In the genomic region with DNA sequence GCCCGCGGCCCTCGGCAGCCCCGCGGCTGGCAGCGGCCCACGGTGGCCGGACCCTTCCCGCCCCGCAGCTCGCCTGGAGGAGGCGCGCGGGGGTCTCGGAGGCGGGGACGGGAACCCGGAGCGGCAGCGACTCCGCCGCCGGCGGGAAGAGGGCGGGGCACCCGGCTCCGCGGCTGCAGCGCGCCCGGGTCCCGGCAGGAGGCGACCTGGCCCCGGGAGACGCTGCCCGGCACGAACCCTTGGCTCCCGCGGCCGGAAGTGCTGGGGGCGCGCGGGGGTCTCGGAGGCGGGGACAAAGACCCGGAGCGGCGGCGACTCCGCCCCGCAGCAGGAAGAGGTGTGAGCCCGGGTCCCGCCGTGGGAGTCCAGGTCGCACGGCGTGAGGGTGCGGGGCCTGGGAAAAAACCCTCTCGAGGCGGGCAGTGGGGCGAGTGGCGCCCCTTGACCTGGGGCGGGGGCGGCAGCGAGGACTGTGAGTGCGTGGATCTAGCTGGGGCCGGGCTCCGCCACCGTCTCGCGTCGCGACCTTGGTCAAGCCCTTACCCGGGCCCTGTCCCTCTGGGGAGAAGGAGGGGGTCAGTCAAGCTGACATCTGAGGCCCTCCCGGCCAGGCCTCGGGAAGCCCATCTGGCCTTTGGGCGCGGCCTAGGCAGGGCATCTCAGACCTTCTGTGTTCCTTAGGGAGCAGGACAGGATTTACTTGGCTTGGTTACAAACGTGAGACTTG, we compare ENCODE assay signal across 8 cellular contexts. TPM values are rescaled to one million over a fixed set of nuclear protein-coding genes. Genes with fewer than 3 reads are reported as not detected.
A peak's percentile ranks its signal among the peaks of the same experiment; 100 is the strongest.
DNase-seq lines count a peak whose midpoint lies in the region; ATAC-seq, FAIRE-seq and TF ChIP-seq lines count a peak whose summit lies in the region.

A gene (minus strand): TSS at position 151 of the 727 bp plus-strand sequence. CDS start 230 bp downstream, outside the sequence.

- peaks cover 32% of the 10 kb centered on the region for H3K4me1 Mint-ChIP-seq in WTC11

- CTCF ChIA-PET in WTC11 (lab: Charles Lee) = interaction anchor here (0.8 to 2.5 kb wide), 24 partner anchors 11 to 223 kb away, joined by 3 to 26 read pairs (median 5); a partner anchor contains a TSS

- peak within 1 kb of the TSS; percentile 88 for H3K27ac Mint-ChIP-seq in WTC11

- TF ChIP-seq CTCF in WTC11 (IDR thresholded peaks at IDR 0.05) (peak; percentile 35; the same call in 1 of the 2 replicates), bronchial epithelial cell (IDR thresholded peaks at IDR 0.05; ENCODE audit: insufficient read depth, low read length, severe bottlenecking) (peak; percentile 58)

- no peaks in the 10 kb centered on the region for H3K36me3 Mint-ChIP-seq in WTC11

- POLR2A ChIA-PET in WTC11 (lab: Charles Lee) = interaction anchor here (0.6 to 1.9 kb wide), 4 partner anchors 11 to 55 kb away, joined by 3 to 12 read pairs (median 6); a partner anchor contains a TSS

- no peaks in the 10 kb centered on the region for H3K27me3 Mint-ChIP-seq in WTC11 (ENCODE audit: low read depth)

- peak within 1 kb of the TSS; percentile 47 for H3K4me3 ChIP-seq in bronchial epithelial cell (ENCODE audit: low read depth, low read length)

- peak within 1 kb of the TSS; percentile 84 for H3K4me3 Mint-ChIP-seq in WTC11

- no peaks in the 10 kb centered on the region for H3K36me3 ChIP-seq in bronchial epithelial cell (ENCODE audit: control insufficient read depth, insufficient read depth, low read length)

- DNase-seq in GM12892 (ENCODE audit: insufficient read length) (peak; percentile 98), NCI-H1930 (lab: John Stamatoyannopoulos, UW) (peak; percentile 42 to 66), WTC11 (ENCODE audit: low spot score) (peak; percentile 82), bronchial epithelial cell (ENCODE audit: low read depth) (no peak), iris pigment epithelial cell (ENCODE audit: low read depth) (peak; percentile 47)
- DNase-seq in stimulated activated CD4-positive, alpha-beta T cell treated with anti-CD3 and anti-CD28 coated beads, Interleukin-12 subunit alpha, Interleukin-12 subunit beta, amount 100 ng/mL, for 24 hours (ENCODE audit: low read depth in 2 of 2) = peak; percentile 58 to 69

- no peaks in the 10 kb centered on the region for H3K9me3 Mint-ChIP-seq in WTC11

- FAIRE-seq in GM12892 (lab: Jason Lieb, UNC) (peak; percentile 71), bronchial epithelial cell (lab: Jason Lieb, UNC) (no peak)

- ATAC-seq in HG02763 (IDR thresholded peaks at IDR 0.05; ENCODE audit: unreplicated experiment) (peak; percentile 80), WTC11 (peak; percentile 85), HG02884 (IDR thresholded peaks at IDR 0.05; ENCODE audit: unreplicated experiment) (no peak)

- peak; percentile 53; the same call in 1 of the 2 replicates for TF ChIP-seq POLR2A in GM12892 (IDR thresholded peaks at IDR 0.05; ENCODE audit: low read depth, low read length)

- H3K27me3 ChIP-seq in bronchial epithelial cell (ENCODE audit: control insufficient read depth, insufficient read depth, low read length) = no peaks in the 10 kb centered on the region

TF ChIP-seq in WTC11, 78 proteins besides CTCF, POLR2A, EP300 and RAD21 (continues in another document):
- TF ChIP-seq, protein P1, sequence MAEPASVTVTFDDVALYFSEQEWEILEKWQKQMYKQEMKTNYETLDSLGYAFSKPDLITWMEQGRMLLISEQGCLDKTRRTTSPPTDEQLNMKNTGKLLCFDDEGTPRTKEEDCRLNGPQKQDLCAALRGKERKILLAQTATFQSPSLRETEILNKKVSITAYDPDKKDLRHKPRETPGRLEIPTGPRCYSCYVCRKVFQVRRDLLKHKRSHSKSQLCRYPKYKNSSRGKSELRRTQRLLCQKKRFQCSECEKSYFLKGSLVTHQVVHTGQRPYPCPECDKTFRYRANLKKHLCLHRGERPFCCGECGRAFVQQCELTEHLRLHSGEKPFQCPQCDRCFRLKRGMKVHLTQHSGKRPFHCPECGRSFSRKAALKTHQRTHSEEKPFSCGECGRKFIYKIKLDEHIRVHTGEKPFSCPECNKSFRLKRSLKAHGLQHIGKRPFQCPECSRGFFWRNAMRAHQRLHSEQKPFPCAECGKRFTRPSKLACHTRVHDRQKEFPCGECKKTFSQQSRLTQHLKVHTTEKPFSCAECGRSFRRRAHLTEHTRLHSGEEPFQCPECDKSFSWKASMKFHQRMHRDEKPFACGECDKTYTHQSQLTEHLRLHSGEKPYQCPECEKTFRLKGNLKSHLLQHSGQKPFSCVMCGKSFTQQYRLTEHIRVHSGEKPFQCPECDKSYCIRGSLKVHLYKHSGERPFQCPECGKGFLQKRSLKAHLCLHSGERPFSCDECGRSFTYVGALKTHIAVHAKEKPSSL (CRISPR knock-in tag; conservative IDR thresholded peaks at IDR 0.05) = no peak
- TF ChIP-seq, protein P2, sequence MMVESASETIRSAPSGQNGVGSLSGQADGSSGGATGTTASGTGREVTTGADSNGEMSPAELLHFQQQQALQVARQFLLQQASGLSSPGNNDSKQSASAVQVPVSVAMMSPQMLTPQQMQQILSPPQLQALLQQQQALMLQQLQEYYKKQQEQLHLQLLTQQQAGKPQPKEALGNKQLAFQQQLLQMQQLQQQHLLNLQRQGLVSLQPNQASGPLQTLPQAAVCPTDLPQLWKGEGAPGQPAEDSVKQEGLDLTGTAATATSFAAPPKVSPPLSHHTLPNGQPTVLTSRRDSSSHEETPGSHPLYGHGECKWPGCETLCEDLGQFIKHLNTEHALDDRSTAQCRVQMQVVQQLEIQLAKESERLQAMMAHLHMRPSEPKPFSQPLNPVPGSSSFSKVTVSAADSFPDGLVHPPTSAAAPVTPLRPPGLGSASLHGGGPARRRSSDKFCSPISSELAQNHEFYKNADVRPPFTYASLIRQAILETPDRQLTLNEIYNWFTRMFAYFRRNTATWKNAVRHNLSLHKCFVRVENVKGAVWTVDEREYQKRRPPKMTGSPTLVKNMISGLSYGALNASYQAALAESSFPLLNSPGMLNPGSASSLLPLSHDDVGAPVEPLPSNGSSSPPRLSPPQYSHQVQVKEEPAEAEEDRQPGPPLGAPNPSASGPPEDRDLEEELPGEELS (CRISPR knock-in tag; IDR thresholded peaks at IDR 0.05) = peak; percentile 12; the same call in 1 of the 2 replicates
- TF ChIP-seq RELA (CRISPR knock-in tag; IDR thresholded peaks at IDR 0.05; ENCODE audit: borderline replicate concordance) (no peak), CBFB (CRISPR knock-in tag; IDR thresholded peaks at IDR 0.05; ENCODE audit: low read depth) (no peak), CREM (CRISPR knock-in tag; IDR thresholded peaks at IDR 0.05) (0 out of 2 replicates have a peak, but pooled peaks have one; percentile 20), MYBL2 (CRISPR knock-in tag; IDR thresholded peaks at IDR 0.05) (peak; percentile 76; the same call in 1 of the 2 replicates), JAZF1 (CRISPR knock-in tag; IDR thresholded peaks at IDR 0.05) (no peak), TEAD4 (CRISPR knock-in tag; IDR thresholded peaks at IDR 0.05) (no peak), SP1 (CRISPR knock-in tag; conservative IDR thresholded peaks at IDR 0.05) (peak; percentile 81)
- TF ChIP-seq, protein P3, sequence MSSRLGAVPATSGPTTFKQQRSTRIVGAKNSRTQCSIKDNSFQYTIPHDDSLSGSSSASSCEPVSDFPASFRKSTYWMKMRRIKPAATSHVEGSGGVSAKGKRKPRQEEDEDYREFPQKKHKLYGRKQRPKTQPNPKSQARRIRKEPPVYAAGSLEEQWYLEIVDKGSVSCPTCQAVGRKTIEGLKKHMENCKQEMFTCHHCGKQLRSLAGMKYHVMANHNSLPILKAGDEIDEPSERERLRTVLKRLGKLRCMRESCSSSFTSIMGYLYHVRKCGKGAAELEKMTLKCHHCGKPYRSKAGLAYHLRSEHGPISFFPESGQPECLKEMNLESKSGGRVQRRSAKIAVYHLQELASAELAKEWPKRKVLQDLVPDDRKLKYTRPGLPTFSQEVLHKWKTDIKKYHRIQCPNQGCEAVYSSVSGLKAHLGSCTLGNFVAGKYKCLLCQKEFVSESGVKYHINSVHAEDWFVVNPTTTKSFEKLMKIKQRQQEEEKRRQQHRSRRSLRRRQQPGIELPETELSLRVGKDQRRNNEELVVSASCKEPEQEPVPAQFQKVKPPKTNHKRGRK (CRISPR knock-in tag; IDR thresholded peaks at IDR 0.05; ENCODE audit: borderline replicate concordance) = no peak
- TF ChIP-seq, protein P4, sequence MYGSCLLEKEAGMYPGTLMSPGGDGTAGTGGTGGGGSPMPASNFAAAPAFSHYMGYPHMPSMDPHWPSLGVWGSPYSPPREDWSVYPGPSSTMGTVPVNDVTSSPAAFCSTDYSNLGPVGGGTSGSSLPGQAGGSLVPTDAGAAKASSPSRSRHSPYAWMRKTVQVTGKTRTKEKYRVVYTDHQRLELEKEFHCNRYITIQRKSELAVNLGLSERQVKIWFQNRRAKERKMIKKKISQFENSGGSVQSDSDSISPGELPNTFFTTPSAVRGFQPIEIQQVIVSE (CRISPR knock-in tag; IDR thresholded peaks at IDR 0.05; ENCODE audit: borderline replicate concordance) = no peak
- TF ChIP-seq, protein P5, sequence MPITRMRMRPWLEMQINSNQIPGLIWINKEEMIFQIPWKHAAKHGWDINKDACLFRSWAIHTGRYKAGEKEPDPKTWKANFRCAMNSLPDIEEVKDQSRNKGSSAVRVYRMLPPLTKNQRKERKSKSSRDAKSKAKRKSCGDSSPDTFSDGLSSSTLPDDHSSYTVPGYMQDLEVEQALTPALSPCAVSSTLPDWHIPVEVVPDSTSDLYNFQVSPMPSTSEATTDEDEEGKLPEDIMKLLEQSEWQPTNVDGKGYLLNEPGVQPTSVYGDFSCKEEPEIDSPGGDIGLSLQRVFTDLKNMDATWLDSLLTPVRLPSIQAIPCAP (CRISPR knock-in tag; IDR thresholded peaks at IDR 0.05) = no peak

RNA-seq across cellular contexts. Expression of the gene that starts here (rescaled TPM):
- 2.7 TPM for polyA plus RNA-seq in GM12892 (2012; ENCODE audit: missing spikeins)
- 45.2 to 56.4 TPM (median 56.2 TPM) in 3 replicates for total RNA-seq in WTC11 (2021)
- total RNA-seq in bronchial epithelial cell = 1.8 and 8.6 TPM in 2 replicates
